In the genomic region with DNA sequence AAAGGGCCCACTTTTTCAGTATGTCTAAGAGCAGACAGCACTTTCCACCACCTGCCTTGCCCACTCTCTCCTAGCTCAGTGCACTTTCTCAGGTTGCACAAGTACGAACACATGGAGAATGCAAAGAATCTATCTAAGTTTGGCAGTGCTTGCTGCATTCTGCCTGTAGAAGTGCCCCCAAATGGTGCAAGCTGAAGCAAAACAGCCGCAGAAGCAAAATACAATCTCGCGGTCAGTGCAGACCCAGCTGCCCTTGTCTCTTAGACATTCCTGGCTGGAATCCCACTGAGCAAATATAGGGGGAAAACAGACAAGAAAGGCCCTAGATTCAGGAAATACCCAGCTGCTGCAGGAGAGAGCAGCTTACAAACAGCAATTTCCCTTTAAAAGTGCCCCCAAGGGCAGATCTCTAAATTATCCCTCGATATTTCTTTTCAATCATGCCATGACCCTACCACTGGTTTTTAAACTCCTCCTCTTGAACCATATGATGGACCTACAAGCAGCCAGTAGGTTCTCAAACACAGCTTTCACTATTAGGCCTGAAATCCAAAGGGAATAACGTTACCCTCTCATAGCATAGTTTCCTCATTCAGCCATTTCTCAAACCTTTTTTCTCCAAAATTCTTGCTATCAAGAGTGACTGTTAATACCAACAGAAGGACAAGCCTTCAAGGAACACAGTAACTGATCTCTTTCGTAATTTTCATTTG, we compare ENCODE assay signal across 14 cellular contexts.
DNase-seq lines count a peak whose midpoint lies in the region; TF ChIP-seq lines count a peak whose summit lies in the region.
"Had no signal": no experiment of that assay in that cellular context is flagged by ENCODE, and none has a peak within 500 bp of the region (broad histone marks: within the 10 kb centered on the region; RNA-seq: fewer than 3 reads in every experiment).

No MANE protein-coding gene starts in this region.

- no peak overlapping the region for H4K5ac ChIP-seq in H9 (ENCODE audit: insufficient read length, low read depth, low read length)

- H4K91ac ChIP-seq in H9 (ENCODE audit: insufficient read length, low read depth, low read length), result no peak overlapping the region

- no peak overlapping the region for H2BK120ac ChIP-seq in H9 (ENCODE audit: low read depth, low read length, poor library complexity, severe bottlenecking)

- H2AFZ ChIP-seq in H9 (ENCODE audit: low read length), result no peak overlapping the region

- WGBS in H9 (ENCODE audit: extremely low coverage, insufficient read length, low lambda C conversion rate), result no CpG with 5 or more reads among the region's 7 CpGs
- WGBS in endodermal cell (ENCODE audit: insufficient coverage in 1 of 2, insufficient read length in 1 of 2), 2 experiments, result 28 to 51% methylated on average over 6 to 7 of the region's 7 CpGs

- H3K27ac ChIP-seq in H9 (ENCODE audit: insufficient read length, low read depth, low read length) (peak overlapping the region; percentile 49), endodermal cell (ENCODE audit: low read depth, low read length) (peak overlapping the region; percentile 69)

- H3K27me3 ChIP-seq in H9 (ENCODE audit: insufficient read depth, low read length) (no peaks in the 10 kb centered on the region), endodermal cell (ENCODE audit: control insufficient read depth, insufficient read depth, low read length, poor library complexity, severe bottlenecking) (no peaks in the 10 kb centered on the region)

- no peaks in the 10 kb centered on the region for H3K23me2 ChIP-seq in H9 (ENCODE audit: insufficient read length, low read depth, low read length, poor library complexity, severe bottlenecking)

- H3K4me3 ChIP-seq in endodermal cell (ENCODE audit: low read length), result no peak overlapping the region

- peak overlapping the region in 1 of 2 experiments; percentile 6; a peak in 2 of 5 replicates for H3K4me3 Mint-ChIP-seq in H9
- no peak overlapping the region for H3K4me3 Mint-ChIP-seq in endodermal cell
- H3K4me3 Mint-ChIP-seq in mesothelial cell of epicardium, result no peak overlapping the region
- H3K4me3 Mint-ChIP-seq: activated naive CD4-positive, alpha-beta T cell treated with anti-CD3 and anti-CD28 coated beads, Interleukin-2, amount 10 ng/mL, durations not matched to agents 7 days and 5 days; CD8-positive, alpha-beta memory T cell had no signal

- no peak overlapping the region for H3K23ac ChIP-seq in H9 (ENCODE audit: insufficient read length, low read depth, low read length)

- H3K9me3 Mint-ChIP-seq in H9 (peaks cover 12 to 14% of the 10 kb centered on the region in 2 experiments; a peak in 4 of 5 replicates), endodermal cell (peaks cover 8% of the 10 kb centered on the region), mesothelial cell of epicardium (peaks cover 18% of the 10 kb centered on the region)

- no peak overlapping the region for H3K18ac ChIP-seq in H9 (ENCODE audit: insufficient read length, low read depth, low read length)

- no peak overlapping the region for H2BK12ac ChIP-seq in H9 (ENCODE audit: insufficient read length, low read depth, low read length)

- H2AK5ac ChIP-seq in H9 (ENCODE audit: insufficient read length, low read length), result no peak overlapping the region

- DNase-seq in H9, result peak; percentile 34
- peak; percentile 46 to 84 for DNase-seq in NCI-H524 (lab: John Stamatoyannopoulos, UW)
- no peak for DNase-seq in endodermal cell
- DNase-seq in mesothelial cell of epicardium (ENCODE audit: low spot score in 2 of 2, unreplicated experiment in 2 of 2), result no peak
- DNase-seq in putamen (ENCODE audit: low spot score), result no peak
- no peak for DNase-seq in NOMO-1 (lab: John Stamatoyannopoulos, UW; ENCODE audit: unreplicated experiment in 2 of 2)
- no peak for DNase-seq in germinal center (ENCODE audit: low spot score)
- DNase-seq in foreskin melanocyte, result no peak
- DNase-seq: activated naive CD4-positive, alpha-beta T cell treated with anti-CD3 and anti-CD28 coated beads, Interleukin-2, amount 10 ng/mL, durations not matched to agents 7 days and 5 days; CD8-positive, alpha-beta memory T cell; erythroblast; mammary epithelial cell; MM.1S; stimulated activated CD4-positive, alpha-beta T cell treated with anti-CD3 and anti-CD28 coated beads, Interleukin-12 subunit alpha, Interleukin-12 subunit beta, amount 100 ng/mL, for 4 hours had no signal

- H4K8ac ChIP-seq in H9 (replicated peaks; ENCODE audit: insufficient read length, low read depth, low read length), result no peak overlapping the region

- peak overlapping the region; percentile 50 for H3K4me2 ChIP-seq in H9 (ENCODE audit: insufficient read depth, insufficient read length, low read length)

- TF ChIP-seq CTCF in H9 (conservative IDR thresholded peaks at IDR 0.05), result no peak
- no peak for TF ChIP-seq CTCF in endodermal cell (conservative IDR thresholded peaks at IDR 0.05)
- TF ChIP-seq CTCF in mesothelial cell of epicardium (IDR thresholded peaks at IDR 0.05; ENCODE audit: unreplicated experiment), result no peak

- H2BK15ac ChIP-seq in H9 (ENCODE audit: low read depth, low read length), result no peak overlapping the region

- H3K36me3 ChIP-seq in endodermal cell (ENCODE audit: control insufficient read depth, insufficient read depth, low read length), result no peaks in the 10 kb centered on the region

- peak overlapping the region; percentile 67 for H2BK5ac ChIP-seq in H9 (ENCODE audit: insufficient read length, low read length)

- no peaks in the 10 kb centered on the region for H3K27me3 Mint-ChIP-seq in H9 (ENCODE audit: low read depth)
- no peaks in the 10 kb centered on the region for H3K27me3 Mint-ChIP-seq in endodermal cell (ENCODE audit: insufficient read depth)
- no peaks in the 10 kb centered on the region for H3K27me3 Mint-ChIP-seq in mesothelial cell of epicardium (ENCODE audit: low read depth)
- H3K27me3 Mint-ChIP-seq: activated naive CD4-positive, alpha-beta T cell treated with anti-CD3 and anti-CD28 coated beads, Interleukin-2, amount 10 ng/mL, durations not matched to agents 7 days and 5 days; CD8-positive, alpha-beta memory T cell had no signal

- H2BK20ac ChIP-seq in H9 (ENCODE audit: low read depth, low read length, poor library complexity, severe bottlenecking), result no peak overlapping the region

- no peaks in the 10 kb centered on the region for H4K20me1 ChIP-seq in H9 (ENCODE audit: control insufficient read depth, insufficient read depth, insufficient read length)

- H3K4me1 Mint-ChIP-seq in H9 (peaks cover 25 to 41% of the 10 kb centered on the region in 2 experiments), endodermal cell (peaks cover 21% of the 10 kb centered on the region), mesothelial cell of epicardium (peaks cover 15% of the 10 kb centered on the region)

- no peaks in the 10 kb centered on the region for H3K79me1 ChIP-seq in H9 (ENCODE audit: insufficient read depth, low read depth, low read length, poor library complexity, severe bottlenecking)

- peaks cover 7% of the 10 kb centered on the region for H3K4me1 ChIP-seq in H9 (ENCODE audit: insufficient read depth, low read length)
- H3K4me1 ChIP-seq in endodermal cell (ENCODE audit: control insufficient read depth, insufficient read depth, low read length), result peaks cover 13% of the 10 kb centered on the region

- H3K56ac ChIP-seq in H9 (ENCODE audit: insufficient read length, low read depth, low read length), result no peak overlapping the region

- H3K9ac ChIP-seq in H9 (ENCODE audit: extremely low read depth, insufficient read length, low read length) (peak overlapping the region; percentile 23), endodermal cell (ENCODE audit: extremely low read depth, low read length, poor library complexity, severe bottlenecking) (no peak overlapping the region)

- no peak overlapping the region for H3K4ac ChIP-seq in H9 (ENCODE audit: low read depth, low read length)

- H3K79me2 ChIP-seq in H9 (ENCODE audit: insufficient read depth, low read length), result peaks cover 7% of the 10 kb centered on the region; the same call in 1 of the 2 replicates

- H3T11ph ChIP-seq in H9 (ENCODE audit: low read length), result no peak overlapping the region

- peaks cover 2 to 15% (median 13%) of the 10 kb centered on the region in 3 experiments; a peak in 6 of 7 replicates for H3K36me3 Mint-ChIP-seq in H9 (ENCODE audit: insufficient read depth in 1 of 3, low read depth in 3 of 3)
- H3K36me3 Mint-ChIP-seq in endodermal cell (ENCODE audit: low read depth), result no peaks in the 10 kb centered on the region
- H3K36me3 Mint-ChIP-seq in mesothelial cell of epicardium, result peaks cover 5% of the 10 kb centered on the region

- H3K14ac ChIP-seq in H9 (ENCODE audit: insufficient read depth, low read length), result no peak overlapping the region

- H3K27ac Mint-ChIP-seq in H9 (peak overlapping the region; percentile 31 to 97 (median 94)), endodermal cell (peak overlapping the region; percentile 82), mesothelial cell of epicardium (peak overlapping the region; percentile 58)
- H3K27ac Mint-ChIP-seq: activated naive CD4-positive, alpha-beta T cell treated with anti-CD3 and anti-CD28 coated beads, Interleukin-2, amount 10 ng/mL, durations not matched to agents 7 days and 5 days had no signal

- H3K9me3 ChIP-seq in H9 (ENCODE audit: control insufficient read depth, low read depth, low read length) (no peaks in the 10 kb centered on the region), endodermal cell (ENCODE audit: control insufficient read depth, low read length) (peaks cover 20% of the 10 kb centered on the region)

Comparison
In these comparisons a context has a peak if more than half of its experiments do, and no peak if none do; other contexts are left out.
1. DNase-seq: peak in H9 (single experiment) and NCI-H524 (2 of 2); none in endodermal cell (single experiment), mesothelial cell of epicardium (0 of 2), putamen (single experiment), NOMO-1 (0 of 2), germinal center (single experiment) and foreskin melanocyte (single experiment).
2. Peak in every context shown above with its lines, with median percentiles within 50 percentile points of each other: H3K27ac Mint-ChIP-seq.